In the genomic region with DNA sequence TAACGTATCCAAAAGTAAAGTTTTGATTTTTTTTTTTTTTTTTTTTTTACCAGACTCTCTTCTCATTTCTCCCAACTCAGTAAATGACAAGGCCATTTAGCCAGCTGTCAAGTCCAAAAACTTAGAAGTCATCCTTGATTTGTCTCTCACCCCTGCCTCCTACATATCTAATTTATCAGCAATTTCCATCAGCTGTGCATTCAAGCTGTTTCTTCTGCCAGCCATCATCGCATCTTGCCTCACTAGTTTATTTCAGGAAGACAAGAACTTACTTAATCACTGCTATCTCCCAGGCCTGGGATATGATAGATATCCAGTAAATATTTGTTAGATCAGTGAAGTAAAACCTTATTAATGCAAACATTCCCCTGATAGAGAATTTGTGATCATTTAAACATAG, we compare ENCODE assay signal across 1 cellular context.
A peak's percentile ranks its signal among the peaks of the same experiment; 100 is the strongest.
TF ChIP-seq lines count a peak whose summit lies in the region.

No MANE protein-coding gene starts in this region.

TF ChIP-seq in K562, 482 proteins besides CTCF, POLR2A, EP300 and RAD21 (continued from another document):
- TF ChIP-seq EWSR1 (IDR thresholded peaks at IDR 0.05; ENCODE audit: borderline replicate concordance, low read depth, partially characterized antibody) (no peak), BRD9 (IDR thresholded peaks at IDR 0.05; ENCODE audit: low read depth, partially characterized antibody) (no peak), HLTF (IDR thresholded peaks at IDR 0.05) (no peak), CBFA2T3 (IDR thresholded peaks at IDR 0.05) (peak; percentile 61), ZNF584 (CRISPR knock-in tag; IDR thresholded peaks at IDR 0.05; ENCODE audit: low read depth) (no peak), ZZZ3 (IDR thresholded peaks at IDR 0.05) (no peak), TEAD1 (CRISPR knock-in tag; IDR thresholded peaks at IDR 0.05) (no peak), U2AF1 (optimal IDR thresholded peaks at IDR 0.05; ENCODE audit: low read depth, low read length) (no peak), TAF7 (tag; IDR thresholded peaks at IDR 0.05) (no peak), ZNF133 (CRISPR knock-in tag; IDR thresholded peaks at IDR 0.05) (no peak), HDAC8 (tag; IDR thresholded peaks at IDR 0.05) (no peak), ZBTB7A (IDR thresholded peaks at IDR 0.05; ENCODE audit: borderline replicate concordance, control insufficient read depth, low read depth, low read length) (no peak), RFX7 (CRISPR knock-in tag; IDR thresholded peaks at IDR 0.05) (no peak), BACH1 (tag; IDR thresholded peaks at IDR 0.05) (no peak), CHD1 (IDR thresholded peaks at IDR 0.05; ENCODE audit: low read length) (no peak), MYC (IDR thresholded peaks at IDR 0.05; ENCODE audit: low read depth, low read length) (no peak), MYC (CRISPR knock-in tag; IDR thresholded peaks at IDR 0.05; ENCODE audit: borderline replicate concordance, low read depth) (no peak), MEIS2 (IDR thresholded peaks at IDR 0.05; ENCODE audit: partially characterized antibody) (peak; percentile 76), SMAD2 (IDR thresholded peaks at IDR 0.05; ENCODE audit: low read depth, low read length) (no peak)
- TF ChIP-seq, protein P1, sequence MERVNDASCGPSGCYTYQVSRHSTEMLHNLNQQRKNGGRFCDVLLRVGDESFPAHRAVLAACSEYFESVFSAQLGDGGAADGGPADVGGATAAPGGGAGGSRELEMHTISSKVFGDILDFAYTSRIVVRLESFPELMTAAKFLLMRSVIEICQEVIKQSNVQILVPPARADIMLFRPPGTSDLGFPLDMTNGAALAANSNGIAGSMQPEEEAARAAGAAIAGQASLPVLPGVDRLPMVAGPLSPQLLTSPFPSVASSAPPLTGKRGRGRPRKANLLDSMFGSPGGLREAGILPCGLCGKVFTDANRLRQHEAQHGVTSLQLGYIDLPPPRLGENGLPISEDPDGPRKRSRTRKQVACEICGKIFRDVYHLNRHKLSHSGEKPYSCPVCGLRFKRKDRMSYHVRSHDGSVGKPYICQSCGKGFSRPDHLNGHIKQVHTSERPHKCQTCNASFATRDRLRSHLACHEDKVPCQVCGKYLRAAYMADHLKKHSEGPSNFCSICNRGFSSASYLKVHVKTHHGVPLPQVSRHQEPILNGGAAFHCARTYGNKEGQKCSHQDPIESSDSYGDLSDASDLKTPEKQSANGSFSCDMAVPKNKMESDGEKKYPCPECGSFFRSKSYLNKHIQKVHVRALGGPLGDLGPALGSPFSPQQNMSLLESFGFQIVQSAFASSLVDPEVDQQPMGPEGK (CRISPR knock-in tag; IDR thresholded peaks at IDR 0.05; ENCODE audit: borderline replicate concordance) = no peak
- TF ChIP-seq, protein P2, sequence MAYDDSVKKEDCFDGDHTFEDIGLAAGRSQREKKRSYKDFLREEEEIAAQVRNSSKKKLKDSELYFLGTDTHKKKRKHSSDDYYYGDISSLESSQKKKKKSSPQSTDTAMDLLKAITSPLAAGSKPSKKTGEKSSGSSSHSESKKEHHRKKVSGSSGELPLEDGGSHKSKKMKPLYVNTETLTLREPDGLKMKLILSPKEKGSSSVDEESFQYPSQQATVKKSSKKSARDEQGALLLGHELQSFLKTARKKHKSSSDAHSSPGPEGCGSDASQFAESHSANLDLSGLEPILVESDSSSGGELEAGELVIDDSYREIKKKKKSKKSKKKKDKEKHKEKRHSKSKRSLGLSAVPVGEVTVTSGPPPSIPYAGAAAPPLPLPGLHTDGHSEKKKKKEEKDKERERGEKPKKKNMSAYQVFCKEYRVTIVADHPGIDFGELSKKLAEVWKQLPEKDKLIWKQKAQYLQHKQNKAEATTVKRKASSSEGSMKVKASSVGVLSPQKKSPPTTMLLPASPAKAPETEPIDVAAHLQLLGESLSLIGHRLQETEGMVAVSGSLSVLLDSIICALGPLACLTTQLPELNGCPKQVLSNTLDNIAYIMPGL (CRISPR knock-in tag; IDR thresholded peaks at IDR 0.05) = no peak
- TF ChIP-seq, protein P3, sequence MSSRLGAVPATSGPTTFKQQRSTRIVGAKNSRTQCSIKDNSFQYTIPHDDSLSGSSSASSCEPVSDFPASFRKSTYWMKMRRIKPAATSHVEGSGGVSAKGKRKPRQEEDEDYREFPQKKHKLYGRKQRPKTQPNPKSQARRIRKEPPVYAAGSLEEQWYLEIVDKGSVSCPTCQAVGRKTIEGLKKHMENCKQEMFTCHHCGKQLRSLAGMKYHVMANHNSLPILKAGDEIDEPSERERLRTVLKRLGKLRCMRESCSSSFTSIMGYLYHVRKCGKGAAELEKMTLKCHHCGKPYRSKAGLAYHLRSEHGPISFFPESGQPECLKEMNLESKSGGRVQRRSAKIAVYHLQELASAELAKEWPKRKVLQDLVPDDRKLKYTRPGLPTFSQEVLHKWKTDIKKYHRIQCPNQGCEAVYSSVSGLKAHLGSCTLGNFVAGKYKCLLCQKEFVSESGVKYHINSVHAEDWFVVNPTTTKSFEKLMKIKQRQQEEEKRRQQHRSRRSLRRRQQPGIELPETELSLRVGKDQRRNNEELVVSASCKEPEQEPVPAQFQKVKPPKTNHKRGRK (tag; IDR thresholded peaks at IDR 0.05) = no peak
- TF ChIP-seq, protein P4, sequence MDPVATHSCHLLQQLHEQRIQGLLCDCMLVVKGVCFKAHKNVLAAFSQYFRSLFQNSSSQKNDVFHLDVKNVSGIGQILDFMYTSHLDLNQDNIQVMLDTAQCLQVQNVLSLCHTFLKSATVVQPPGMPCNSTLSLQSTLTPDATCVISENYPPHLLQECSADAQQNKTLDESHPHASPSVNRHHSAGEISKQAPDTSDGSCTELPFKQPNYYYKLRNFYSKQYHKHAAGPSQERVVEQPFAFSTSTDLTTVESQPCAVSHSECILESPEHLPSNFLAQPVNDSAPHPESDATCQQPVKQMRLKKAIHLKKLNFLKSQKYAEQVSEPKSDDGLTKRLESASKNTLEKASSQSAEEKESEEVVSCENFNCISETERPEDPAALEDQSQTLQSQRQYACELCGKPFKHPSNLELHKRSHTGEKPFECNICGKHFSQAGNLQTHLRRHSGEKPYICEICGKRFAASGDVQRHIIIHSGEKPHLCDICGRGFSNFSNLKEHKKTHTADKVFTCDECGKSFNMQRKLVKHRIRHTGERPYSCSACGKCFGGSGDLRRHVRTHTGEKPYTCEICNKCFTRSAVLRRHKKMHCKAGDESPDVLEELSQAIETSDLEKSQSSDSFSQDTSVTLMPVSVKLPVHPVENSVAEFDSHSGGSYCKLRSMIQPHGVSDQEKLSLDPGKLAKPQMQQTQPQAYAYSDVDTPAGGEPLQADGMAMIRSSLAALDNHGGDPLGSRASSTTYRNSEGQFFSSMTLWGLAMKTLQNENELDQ (CRISPR knock-in tag; IDR thresholded peaks at IDR 0.05; ENCODE audit: borderline replicate concordance) = no peak
